In the genomic region with DNA sequence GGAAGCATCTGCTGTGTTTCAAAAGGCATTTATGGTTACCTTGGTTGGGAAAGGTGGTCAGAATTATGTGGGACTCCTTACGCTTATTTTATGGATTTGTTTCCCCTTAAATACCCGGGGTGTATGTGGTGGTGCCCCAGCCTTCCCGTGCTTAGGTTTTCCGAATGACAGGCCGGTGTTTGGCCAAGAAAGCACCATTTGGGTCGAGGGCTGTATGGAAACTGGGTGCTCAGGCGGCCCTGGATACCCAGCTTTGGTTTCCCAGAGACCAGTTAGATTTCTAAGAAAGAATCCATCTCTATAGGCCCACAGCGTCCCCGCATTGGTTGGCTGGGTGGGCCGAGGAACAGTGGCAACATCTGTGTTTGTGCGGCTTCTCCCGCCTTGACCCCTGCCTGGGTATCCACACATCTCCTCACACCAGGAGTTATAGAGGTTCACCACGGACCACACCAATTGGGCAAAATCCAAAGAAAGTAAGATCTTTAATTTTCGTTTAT, we compare ENCODE assay signal across 9 cellular contexts. TPM values are rescaled to one million over a fixed set of nuclear protein-coding genes. Genes with fewer than 3 reads are reported as not detected.
A peak's percentile ranks its signal among the peaks of the same experiment; 100 is the strongest.
DNase-seq lines count a peak whose midpoint lies in the region; ATAC-seq, FAIRE-seq and TF ChIP-seq lines count a peak whose summit lies in the region.
"Had no signal": no experiment of that assay in that cellular context is flagged by ENCODE, and none has a peak within 500 bp of the region (broad histone marks: within the 10 kb centered on the region; RNA-seq: fewer than 3 reads in every experiment).

No MANE protein-coding gene starts in this region.

- H3K9me3 Mint-ChIP-seq in CD4-positive, alpha-beta T cell, result no peaks in the 10 kb centered on the region
- H3K9me3 Mint-ChIP-seq in activated naive CD4-positive, alpha-beta T cell treated with anti-CD3 and anti-CD28 coated beads, Interleukin-2, amount 50 U/mL, for 72 hours, result no peaks in the 10 kb centered on the region

- H3K36me3 Mint-ChIP-seq in CD4-positive, alpha-beta T cell (ENCODE audit: low read depth), result no peaks in the 10 kb centered on the region
- H3K36me3 Mint-ChIP-seq in activated naive CD4-positive, alpha-beta T cell treated with anti-CD3 and anti-CD28 coated beads, Interleukin-2, amount 50 U/mL, for 72 hours, result no peaks in the 10 kb centered on the region

- H3K36me3 ChIP-seq in Peyer's patch, result no peaks in the 10 kb centered on the region
- H3K36me3 ChIP-seq in pancreas, result no peaks in the 10 kb centered on the region

- H3K4me1 ChIP-seq in Peyer's patch (peaks cover 0 to 23% (median 3%) of the 10 kb centered on the region in 4 donors), pancreas (peaks cover 15 to 45% (median 42%) of the 10 kb centered on the region in 3 donors)

- CTCF ChIA-PET in CD4-positive, alpha-beta T cell (lab: Charles Lee), result no interaction called here

- H3K27me3 Mint-ChIP-seq in CD4-positive, alpha-beta T cell, result peaks cover 69% of the 10 kb centered on the region

- H3K27ac ChIP-seq in CD4-positive, alpha-beta T cell (ENCODE audit: low read depth, low read length), result no peak overlapping the region
- H3K27ac ChIP-seq in Peyer's patch (peak overlapping the region in 2 of 4 donors; percentile 55 to 65), pancreas (peak overlapping the region; percentile 77 to 91 (median 85))

- no peak for FAIRE-seq in pancreas (lab: Jason Lieb, UNC)

- DNase-seq in CD4-positive, alpha-beta T cell, result no peak
- no peak for DNase-seq in Peyer's patch
- DNase-seq in fibroblast of mammary gland (ENCODE audit: low read depth), result no peak
- peak in 1 of 6 donors; percentile 51 for DNase-seq in pancreas
- no peak for DNase-seq in NCI-H187 (lab: John Stamatoyannopoulos, UW)
- DNase-seq in activated naive CD4-positive, alpha-beta T cell treated with anti-CD3 and anti-CD28 coated beads, Interleukin-2, amount 50 U/mL, for 72 hours (ENCODE audit: low spot score in 2 of 2), result no peak
- DNase-seq in activated CD8-positive, alpha-beta memory T cell treated with anti-CD3 and anti-CD28 coated beads, Interleukin-2, amount 50 U/mL, for 48 hours, result no peak

- intact Hi-C loops in CD4-positive, alpha-beta T cell (cut with DNase I, micrococcal nuclease), result no loop called here
- intact Hi-C loops in pancreas (cut with DNase I), result loop anchor here in 1 of 3 donors (10.0 kb wide), 1 partner anchor 48 kb away; no protein-coding TSS in a partner anchor

- ATAC-seq in CD4-positive, alpha-beta T cell (ENCODE audit: poor library complexity), result no peak
- ATAC-seq in pancreas, result no peak
- no peak for ATAC-seq in HG02870 (IDR thresholded peaks at IDR 0.05; ENCODE audit: unreplicated experiment)
- ATAC-seq in activated naive CD4-positive, alpha-beta T cell treated with anti-CD3 and anti-CD28 coated beads, Interleukin-2, amount 50 U/mL, for 72 hours, result no peak

- H3K4me3 ChIP-seq in Peyer's patch, result peak overlapping the region in 3 of 4 donors; percentile 38 to 69 (median 64)
- H3K4me3 ChIP-seq in fibroblast of mammary gland (ENCODE audit: control insufficient read depth, low read depth, low read length), result peak overlapping the region; percentile 54
- peak overlapping the region; percentile 35 to 83 (median 57) for H3K4me3 ChIP-seq in pancreas

- peaks cover 5% of the 10 kb centered on the region for H3K4me1 Mint-ChIP-seq in CD4-positive, alpha-beta T cell (ENCODE audit: low read depth)

- peaks cover 44% of the 10 kb centered on the region for H3K27me3 ChIP-seq in CD4-positive, alpha-beta T cell (ENCODE audit: control insufficient read depth, insufficient read depth, low read length)
- H3K27me3 ChIP-seq in Peyer's patch, result no peaks in the 10 kb centered on the region
- no peaks in the 10 kb centered on the region for H3K27me3 ChIP-seq in pancreas

- no peaks in the 10 kb centered on the region for H3K9me3 ChIP-seq in CD4-positive, alpha-beta T cell (ENCODE audit: control insufficient read depth, low read length)
- H3K9me3 ChIP-seq in Peyer's patch (no peaks in the 10 kb centered on the region), pancreas (no peaks in the 10 kb centered on the region)

- no peak for TF ChIP-seq POLR2A in Peyer's patch (IDR thresholded peaks at IDR 0.05)

- no peak overlapping the region for H3K27ac Mint-ChIP-seq in CD4-positive, alpha-beta T cell
- H3K27ac Mint-ChIP-seq in activated naive CD4-positive, alpha-beta T cell treated with anti-CD3 and anti-CD28 coated beads, Interleukin-2, amount 50 U/mL, for 72 hours, result no peak overlapping the region

- POLR2A ChIA-PET in CD4-positive, alpha-beta T cell (lab: Charles Lee), result interaction anchor here (0.7 kb wide), 1 partner anchor 36 kb away, joined by 3 read pairs; no protein-coding TSS in a partner anchor

- 36 to 41% methylated on average over 14 of the region's 14 CpGs for WGBS in pancreas, 2 donors

- H3K4me3 Mint-ChIP-seq in CD4-positive, alpha-beta T cell, result peak overlapping the region; percentile 16

- TF ChIP-seq CTCF in CD4-positive, alpha-beta T cell (IDR thresholded peaks at IDR 0.05), result no peak
- TF ChIP-seq CTCF in Peyer's patch (IDR thresholded peaks at IDR 0.05), result no peak
- no peak for TF ChIP-seq CTCF in fibroblast of mammary gland (conservative IDR thresholded peaks at IDR 0.05; ENCODE audit: control insufficient read depth, insufficient read depth, low read depth, low read length)
- TF ChIP-seq CTCF in pancreas (IDR thresholded peaks at IDR 0.05), result no peak

RNA-seq across cellular contexts. Expression of a gene that starts 0.9 kb away (rescaled TPM):
- total RNA-seq in CD4-positive, alpha-beta T cell, result not detected
- 10 to 100 TPM; 13.3 to 19.0 (median 16.9) TPM for total RNA-seq in Peyer's patch
- total RNA-seq in pancreas, result 10 to 100 TPM; 18.2 to 36.2 (median 27.9) TPM
- polyA plus RNA-seq in pancreas, result 10 to 100 TPM; 14.9 to 20.3 TPM
- under 1 TPM in 1 of 2 donors, not detected in 1; 0.05 TPM for total RNA-seq in activated naive CD4-positive, alpha-beta T cell treated with anti-CD3 and anti-CD28 coated beads, Interleukin-2, amount 50 U/mL, for 72 hours
- total RNA-seq: activated CD8-positive, alpha-beta memory T cell treated with anti-CD3 and anti-CD28 coated beads for 36 hours had no signal

Comparison
In these comparisons a context has a peak if more than half of its experiments do, and no peak if none do; other contexts are left out.
1. RNA of a gene that starts 0.9 kb away (total RNA-seq): 18.2 to 36.2 TPM in pancreas and 13.3 to 19.0 TPM in Peyer's patch; not detected in CD4-positive, alpha-beta T cell and 0.05 TPM in activated naive CD4-positive, alpha-beta T cell treated with anti-CD3 and anti-CD28 coated beads, Interleukin-2, amount 50 U/mL, for 72 hours; every median in the first group is over 10 times any median in the second.
2. Peak in every context shown above with its lines, with median percentiles within 50 percentile points of each other: H3K4me3 ChIP-seq.